Comparison of ENCODE assay signal across 10 cellular contexts in the genomic region with DNA sequence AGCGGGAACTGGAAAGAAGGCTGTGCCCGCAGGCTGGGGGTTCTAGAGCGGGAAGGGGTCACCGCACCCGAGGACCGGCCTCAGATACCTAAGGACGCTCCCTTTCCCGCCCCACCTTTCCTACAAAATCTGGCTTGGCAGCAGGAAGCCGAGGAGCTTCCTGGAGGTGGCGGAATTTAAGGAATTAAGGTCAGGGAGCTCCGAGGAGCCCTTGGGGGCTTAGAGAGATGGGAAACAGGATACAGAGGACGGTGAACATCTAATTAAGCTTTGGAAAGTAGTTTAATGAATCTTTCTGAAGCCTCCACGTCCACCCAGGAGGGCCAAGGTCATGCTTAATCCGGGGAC. TPM values are rescaled to one million over a fixed set of nuclear protein-coding genes. Genes with fewer than 3 reads are reported as not detected.
DNase-seq lines count a peak whose midpoint lies in the region; ATAC-seq and TF ChIP-seq lines count a peak whose summit lies in the region.
"Had no signal": no experiment of that assay in that cellular context is flagged by ENCODE, and none has a peak within 500 bp of the region (broad histone marks: within the 10 kb centered on the region; RNA-seq: fewer than 3 reads in every experiment).

No MANE protein-coding gene starts in this region.

- H3K9me3 ChIP-seq in right atrium auricular region (no peaks in the 10 kb centered on the region), mononuclear cell (ENCODE audit: low read depth, low read length) (no peaks in the 10 kb centered on the region), vagina (no peaks in the 10 kb centered on the region)

- H3K27me3 Mint-ChIP-seq in central memory CD8-positive, alpha-beta T cell, result peaks cover 50% of the 10 kb centered on the region

- no peak for ATAC-seq in Right ventricle myocardium superior (ENCODE audit: poor library complexity)
- ATAC-seq in central memory CD8-positive, alpha-beta T cell (replicated peaks; ENCODE audit: extremely low read depth, poor library complexity, severe bottlenecking), result no peak

- peak overlapping the region; percentile 58 for H3K4me3 Mint-ChIP-seq in central memory CD8-positive, alpha-beta T cell

- H3K27ac ChIP-seq in right atrium auricular region, result no peak overlapping the region
- no peak overlapping the region for H3K27ac ChIP-seq in vagina

- intact Hi-C loops in Right ventricle myocardium superior (cut with DNase I), result no loop called here
- intact Hi-C loops in vagina (cut with DNase I), result no loop called here

- H3K4me3 ChIP-seq in right atrium auricular region, result peak overlapping the region; percentile 48 to 69
- H3K4me3 ChIP-seq in mononuclear cell (ENCODE audit: low read length), result peak overlapping the region; percentile 41
- peak overlapping the region; percentile 61 to 66 for H3K4me3 ChIP-seq in vagina

- DNase-seq in right atrium auricular region (ENCODE audit: low spot score), result no peak
- DNase-seq in Right ventricle myocardium superior, result no peak
- no peak for DNase-seq in central memory CD8-positive, alpha-beta T cell (ENCODE audit: low spot score in 2 of 2)
- DNase-seq in vagina (ENCODE audit: extremely low spot score in 2 of 2), result no peak
- DNase-seq in NCI-H187 treated with DMSO at 0.1 percent for 48 hours (lab: John Stamatoyannopoulos, UW), result no peak
- DNase-seq in anterior cingulate cortex (lab: John Stamatoyannopoulos, UW), result no peak
- DNase-seq in ureter (ENCODE audit: low spot score), result no peak
- DNase-seq: DMS 273 treated with DMSO at 0.1 percent for 48 hours, GOT3 had no signal

- TF ChIP-seq CTCF in right atrium auricular region (IDR thresholded peaks at IDR 0.05), result no peak
- TF ChIP-seq CTCF in vagina (IDR thresholded peaks at IDR 0.05), result no peak

- no peak for TF ChIP-seq POLR2A in vagina (IDR thresholded peaks at IDR 0.05)

- no peak overlapping the region for H3K27ac Mint-ChIP-seq in central memory CD8-positive, alpha-beta T cell (ENCODE audit: low read depth)

- no peaks in the 10 kb centered on the region for H3K9me3 Mint-ChIP-seq in central memory CD8-positive, alpha-beta T cell

- H3K36me3 Mint-ChIP-seq in central memory CD8-positive, alpha-beta T cell (ENCODE audit: insufficient read depth), result peaks cover 4% of the 10 kb centered on the region

- H3K36me3 ChIP-seq in right atrium auricular region, result no peaks in the 10 kb centered on the region
- no peaks in the 10 kb centered on the region for H3K36me3 ChIP-seq in vagina

- no peaks in the 10 kb centered on the region for H3K4me1 Mint-ChIP-seq in central memory CD8-positive, alpha-beta T cell

- H3K4me1 ChIP-seq in right atrium auricular region (peaks cover 0 to 14% of the 10 kb centered on the region in 2 donors), mononuclear cell (ENCODE audit: insufficient read depth, low read length) (peaks cover 11% of the 10 kb centered on the region), vagina (peaks cover 11% of the 10 kb centered on the region)

- H3K27me3 ChIP-seq in right atrium auricular region, result no peaks in the 10 kb centered on the region
- H3K27me3 ChIP-seq in mononuclear cell (ENCODE audit: insufficient read depth, low read length), result peaks cover 9% of the 10 kb centered on the region
- H3K27me3 ChIP-seq in vagina, result no peaks in the 10 kb centered on the region

RNA-seq across cellular contexts. Expression of gene AP3B2, which starts 0.5 kb away (rescaled TPM):
- total RNA-seq in right atrium auricular region (under 1 TPM in 1 of 2 donors, not detected in 1; 0.51 TPM), Right ventricle myocardium superior (1.7 TPM), mononuclear cell (0.10 TPM), vagina (3.7 TPM), ureter (12.5 TPM)
